ENCODE assay signal across 7 cellular contexts in genomic region chr7:5420841-5421625, GRCh38. TPM values are rescaled to one million over a fixed set of nuclear protein-coding genes. Genes with fewer than 3 reads are reported as not detected.
DNase-seq lines count a peak whose midpoint lies in the region; TF ChIP-seq lines count a peak whose summit lies in the region.

No MANE protein-coding gene starts in this region.

- TF ChIP-seq RAD21 in neural cell (conservative IDR thresholded peaks at IDR 0.05) = no peak

- peaks cover 91% of the 10 kb centered on the region for H3K79me2 ChIP-seq in neural cell (replicated peaks; ENCODE audit: insufficient read depth, low read length)

- peak overlapping the region; percentile 30 for H3K4me2 ChIP-seq in neural cell (ENCODE audit: low read length)

- no peak overlapping the region for H2AFZ ChIP-seq in neural cell (ENCODE audit: low read depth, low read length)

- no peak for TF ChIP-seq CTCF in neural cell (IDR thresholded peaks at IDR 0.05; ENCODE audit: poor library complexity, severe bottlenecking)

- H3F3A ChIP-seq in neural cell (ENCODE audit: insufficient read depth, low read length, poor library complexity, severe bottlenecking) = peaks cover 1% of the 10 kb centered on the region

- H3K36me3 ChIP-seq in H7 (replicated peaks; ENCODE audit: control insufficient read depth, insufficient read depth, low read length) (no peaks in the 10 kb centered on the region), SK-N-MC (ENCODE audit: insufficient read depth, low read length) (no peaks in the 10 kb centered on the region), neural cell (ENCODE audit: insufficient read depth, low read length) (no peaks in the 10 kb centered on the region)

- H3K27ac ChIP-seq in SK-N-MC = peak overlapping the region; percentile 99
- peak overlapping the region; percentile 99 for H3K27ac ChIP-seq in neural cell (ENCODE audit: low read length)

- H3K9ac ChIP-seq in SK-N-MC (ENCODE audit: insufficient read length) = peak overlapping the region; percentile 99
- peak overlapping the region; percentile 99 for H3K9ac ChIP-seq in neural cell (ENCODE audit: low read length)

- no peaks in the 10 kb centered on the region for H3K9me3 ChIP-seq in SK-N-MC (ENCODE audit: low read depth, low read length)
- no peaks in the 10 kb centered on the region for H3K9me3 ChIP-seq in neural cell (ENCODE audit: low read length)

- TF ChIP-seq EP300 in neural cell (conservative IDR thresholded peaks at IDR 0.05; ENCODE audit: poor library complexity, severe bottlenecking) = no peak

- H3K4me3 ChIP-seq in H7 (ENCODE audit: insufficient read depth, low read depth, low read length) (peak overlapping the region; percentile 67), SK-N-MC (peak overlapping the region; percentile 99), neural cell (ENCODE audit: low read length) (peak overlapping the region; percentile 80)

- no peak for TF ChIP-seq POLR2A in erythroblast (IDR thresholded peaks at IDR 0.05; ENCODE audit: low read length)

- H3K9me2 ChIP-seq in neural cell (ENCODE audit: insufficient read depth, low read length) = no peaks in the 10 kb centered on the region

- DNase-seq in H7 (peak; percentile 75), SK-N-MC (ENCODE audit: low read depth, low spot score) (no peak), erythroblast (lab: John Stamatoyannopoulos, UW) (peak; percentile 53 to 64), DMS153 treated with DMSO at 0.1 percent for 48 hours (lab: John Stamatoyannopoulos, UW; ENCODE audit: unreplicated experiment) (no peak), Kasumi-1 (lab: John Stamatoyannopoulos, UW) (no peak)
- no peak for DNase-seq in stimulated activated CD4-positive, alpha-beta T cell treated with anti-CD3 and anti-CD28 coated beads, Interleukin-4, amount 100 ng/mL, for 24 hours

- peaks cover 6% of the 10 kb centered on the region for H4K20me1 ChIP-seq in neural cell (ENCODE audit: insufficient read depth)

- H3K27me3 ChIP-seq in H7 (ENCODE audit: control insufficient read depth, insufficient read depth, low read length) (peaks cover 62% of the 10 kb centered on the region), neural cell (ENCODE audit: insufficient read depth, low read depth, low read length) (no peaks in the 10 kb centered on the region)

TF ChIP-seq in neural cell, 6 proteins besides CTCF, POLR2A, EP300 and RAD21:
- TF ChIP-seq, protein P1, sequence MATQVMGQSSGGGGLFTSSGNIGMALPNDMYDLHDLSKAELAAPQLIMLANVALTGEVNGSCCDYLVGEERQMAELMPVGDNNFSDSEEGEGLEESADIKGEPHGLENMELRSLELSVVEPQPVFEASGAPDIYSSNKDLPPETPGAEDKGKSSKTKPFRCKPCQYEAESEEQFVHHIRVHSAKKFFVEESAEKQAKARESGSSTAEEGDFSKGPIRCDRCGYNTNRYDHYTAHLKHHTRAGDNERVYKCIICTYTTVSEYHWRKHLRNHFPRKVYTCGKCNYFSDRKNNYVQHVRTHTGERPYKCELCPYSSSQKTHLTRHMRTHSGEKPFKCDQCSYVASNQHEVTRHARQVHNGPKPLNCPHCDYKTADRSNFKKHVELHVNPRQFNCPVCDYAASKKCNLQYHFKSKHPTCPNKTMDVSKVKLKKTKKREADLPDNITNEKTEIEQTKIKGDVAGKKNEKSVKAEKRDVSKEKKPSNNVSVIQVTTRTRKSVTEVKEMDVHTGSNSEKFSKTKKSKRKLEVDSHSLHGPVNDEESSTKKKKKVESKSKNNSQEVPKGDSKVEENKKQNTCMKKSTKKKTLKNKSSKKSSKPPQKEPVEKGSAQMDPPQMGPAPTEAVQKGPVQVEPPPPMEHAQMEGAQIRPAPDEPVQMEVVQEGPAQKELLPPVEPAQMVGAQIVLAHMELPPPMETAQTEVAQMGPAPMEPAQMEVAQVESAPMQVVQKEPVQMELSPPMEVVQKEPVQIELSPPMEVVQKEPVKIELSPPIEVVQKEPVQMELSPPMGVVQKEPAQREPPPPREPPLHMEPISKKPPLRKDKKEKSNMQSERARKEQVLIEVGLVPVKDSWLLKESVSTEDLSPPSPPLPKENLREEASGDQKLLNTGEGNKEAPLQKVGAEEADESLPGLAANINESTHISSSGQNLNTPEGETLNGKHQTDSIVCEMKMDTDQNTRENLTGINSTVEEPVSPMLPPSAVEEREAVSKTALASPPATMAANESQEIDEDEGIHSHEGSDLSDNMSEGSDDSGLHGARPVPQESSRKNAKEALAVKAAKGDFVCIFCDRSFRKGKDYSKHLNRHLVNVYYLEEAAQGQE (IDR thresholded peaks at IDR 0.05; ENCODE audit: borderline replicate concordance) = peak; percentile 32
- TF ChIP-seq SMC3 (conservative IDR thresholded peaks at IDR 0.05; ENCODE audit: poor library complexity) = no peak
- no peak for TF ChIP-seq MXI1 (conservative IDR thresholded peaks at IDR 0.05; ENCODE audit: poor library complexity, severe bottlenecking)

RNA-seq across cellular contexts. Expression of gene TNRC18, which starts 2.6 kb away (rescaled TPM):
- 44.3 and 61.9 TPM in 2 replicates for total RNA-seq in H7 (2014; rRNA removed; shearing (Covaris generic))
- 23.6 and 28.6 TPM in 2 replicates for polyA plus RNA-seq in neural cell
- polyA minus RNA-seq in neural cell = 109 and 158 TPM in 2 replicates

Comparison
In these comparisons a context has a peak if more than half of its experiments do, and no peak if none do; other contexts are left out.
1. DNase-seq: peak in H7 (single experiment) and erythroblast (2 of 2); none in SK-N-MC (single experiment), DMS153 treated with DMSO at 0.1 percent for 48 hours (single experiment), stimulated activated CD4-positive, alpha-beta T cell treated with anti-CD3 and anti-CD28 coated beads, Interleukin-4, amount 100 ng/mL, for 24 hours (single experiment) and Kasumi-1 (0 of 2).
2. Peak in every context shown above with its lines, with median percentiles within 50 percentile points of each other: H3K4me3 ChIP-seq.